Comparison of ENCODE assay signal across 8 cellular contexts in the genomic region with DNA sequence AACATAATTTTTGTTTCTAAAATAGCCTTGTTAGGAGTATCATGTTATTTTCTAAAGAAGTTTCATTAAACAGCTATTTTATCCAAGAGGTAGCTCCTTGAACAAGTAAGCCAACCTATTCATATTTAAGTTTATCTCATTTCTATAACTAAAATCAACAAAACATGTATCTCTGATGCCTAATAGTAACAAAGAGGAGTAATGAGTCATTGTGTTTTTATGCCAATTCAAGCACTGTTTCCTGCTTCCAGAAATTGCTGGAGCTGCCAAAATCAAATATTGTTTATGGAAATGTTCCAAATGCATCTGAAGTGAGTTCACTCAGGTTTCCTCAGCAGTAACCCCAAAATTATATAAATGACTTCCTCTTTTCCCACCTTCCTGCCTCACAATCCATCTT.
DNase-seq lines count a peak whose midpoint lies in the region; ATAC-seq, FAIRE-seq and TF ChIP-seq lines count a peak whose summit lies in the region.
"Not testable (repeated sequence)": the region's sequence is repeated elsewhere in the genome, so short reads cannot be mapped to it uniquely, and the experiment has no call there.

No MANE protein-coding gene starts in this region.

- not testable (repeated sequence) for H3K9me3 Mint-ChIP-seq in HFFc6

- H3K4me1 Mint-ChIP-seq in HFFc6 (ENCODE audit: low read depth), result peaks cover 65% of the 10 kb centered on the region

- intact Hi-C loops in PC-9 (cut with micrococcal nuclease; ENCODE audit: unreplicated experiment), result not testable (repeated sequence)

- not testable (repeated sequence) for BruUV-seq in PC-9 (replicated peaks; lab: Mats Ljungman, UMichigan)

- in situ Hi-C loops in astrocyte of the spinal cord (cut with HindIII; ENCODE audit: low sequenced_read_pairs), result not testable (repeated sequence)

- H4K20me1 ChIP-seq in PC-9 (ENCODE audit: insufficient read depth), result not testable (repeated sequence)

- TF ChIP-seq CTCF in A549 (IDR thresholded peaks at IDR 0.05); HFFc6 (IDR thresholded peaks at IDR 0.05); PC-9 (conservative IDR thresholded peaks at IDR 0.05); astrocyte of the spinal cord (IDR thresholded peaks at IDR 0.05; ENCODE audit: low read depth, low read length); cardiac fibroblast (IDR thresholded peaks at IDR 0.05; ENCODE audit: low read depth, low read length): not testable (repeated sequence)

- H3K27me3 ChIP-seq in PC-9 (ENCODE audit: insufficient read depth, low read depth), result not testable (repeated sequence)

- not testable (repeated sequence) for TF ChIP-seq POLR2A in A549 (IDR thresholded peaks at IDR 0.05; ENCODE audit: low read length)

- H3K4me3 Mint-ChIP-seq in HFFc6, result not testable (repeated sequence)

- H3K36me3 Mint-ChIP-seq in HFFc6 (ENCODE audit: low read depth), result peaks cover 52% of the 10 kb centered on the region

- H3K9me3 ChIP-seq in A549; PC-9 (ENCODE audit: insufficient read depth, low read depth): not testable (repeated sequence)

- H3K4me2 ChIP-seq in A549, result not testable (repeated sequence)
- peak overlapping the region; percentile 35 for H3K4me2 ChIP-seq in PC-9

- H2AFZ ChIP-seq in PC-9, result not testable (repeated sequence)

- peaks cover 53% of the 10 kb centered on the region for H3F3A ChIP-seq in PC-9 (ENCODE audit: insufficient read depth, low read depth)

- TF ChIP-seq RAD21 in A549 (conservative IDR thresholded peaks at IDR 0.05 in 1 of 2, IDR thresholded peaks at IDR 0.05 in 1 of 2), result not testable (repeated sequence)

- POLR2A ChIA-PET in A549 (lab: Yijun Ruan, JAX); PC-9 (lab: Charles Lee; ENCODE audit: unreplicated experiment): not testable (repeated sequence)

- not testable (repeated sequence) for H3K27me3 Mint-ChIP-seq in HFFc6 (ENCODE audit: insufficient read depth)

- DNase-seq in A549 (ENCODE audit: low read depth in 1 of 2, low spot score in 1 of 2), result not testable (repeated sequence)
- DNase-seq in HFFc6, result peak; percentile 13
- peak; percentile 8 to 69 for DNase-seq in PC-9
- DNase-seq in astrocyte of the spinal cord (ENCODE audit: low read depth, low spot score), result peak; percentile 16
- DNase-seq in cardiac fibroblast (ENCODE audit: low read depth in 2 of 2), result peak; percentile 11 to 33
- peak; percentile 15 to 40 for DNase-seq in dermis microvascular lymphatic vessel endothelial cell (ENCODE audit: low read depth in 2 of 2)
- peak; percentile 7 for DNase-seq in fibroblast of peridontal ligament (ENCODE audit: extremely low read depth)
- peak; percentile 40 to 42 for DNase-seq in lung microvascular endothelial cell (ENCODE audit: low read depth in 2 of 2)

- not testable (repeated sequence) for H3K27ac ChIP-seq in A549
- peak overlapping the region; percentile 28 for H3K27ac ChIP-seq in PC-9

- not testable (repeated sequence) for H3K4me3 ChIP-seq in A549; PC-9; astrocyte of the spinal cord (ENCODE audit: low read depth, low read length); cardiac fibroblast (replicated peaks in 1 of 2; ENCODE audit: low read depth in 2 of 2, low read length in 2 of 2)

- not testable (repeated sequence) for H3K9me2 ChIP-seq in PC-9 (ENCODE audit: insufficient read depth)

- peaks cover 15% of the 10 kb centered on the region; the same call in 2 of the 3 replicates for H3K4me1 ChIP-seq in A549
- H3K4me1 ChIP-seq in PC-9 (replicated peaks; ENCODE audit: insufficient read depth), result peaks cover 67% of the 10 kb centered on the region

- not testable (repeated sequence) for H3K79me2 ChIP-seq in PC-9 (ENCODE audit: low read depth)

- not testable (repeated sequence) for H3K27ac Mint-ChIP-seq in HFFc6

- CTCF ChIA-PET in A549 (lab: Yijun Ruan, JAX); PC-9 (lab: Charles Lee): not testable (repeated sequence)

- not testable (repeated sequence) for TF ChIP-seq EP300 in A549 (IDR thresholded peaks at IDR 0.05)

- FAIRE-seq in A549 (lab: Jason Lieb, UNC), result not testable (repeated sequence)

- not testable (repeated sequence) for ATAC-seq in A549

- H3K36me3 ChIP-seq in PC-9 (ENCODE audit: low read depth), result peaks cover 23% of the 10 kb centered on the region

TF ChIP-seq in A549, 52 proteins besides CTCF, POLR2A, EP300 and RAD21:
- peak; percentile 2 for TF ChIP-seq MAFK (IDR thresholded peaks at IDR 0.05; ENCODE audit: partially characterized antibody)
- TF ChIP-seq FOSL2 (IDR thresholded peaks at IDR 0.05), result not testable (repeated sequence)
- TF ChIP-seq FOSL2 (CRISPR knock-in tag; IDR thresholded peaks at IDR 0.05), result peak; percentile 56
